ENCODE assay signal across 8 cellular contexts in genomic region chr6:57021086-57021720, GRCh38. TPM values are rescaled to one million over a fixed set of nuclear protein-coding genes. Genes with fewer than 3 reads are reported as not detected.
A peak's percentile ranks its signal among the peaks of the same experiment; 100 is the strongest.
DNase-seq lines count a peak whose midpoint lies in the region; ATAC-seq, FAIRE-seq and TF ChIP-seq lines count a peak whose summit lies in the region.

No MANE protein-coding gene starts in this region.

- H3K4me3 Mint-ChIP-seq in T-helper 17 cell = no peak overlapping the region

- TF ChIP-seq CTCF in GM12864 (IDR thresholded peaks at IDR 0.05; ENCODE audit: low read depth, low read length, missing control alignments) (peak; percentile 40), foreskin fibroblast (IDR thresholded peaks at IDR 0.05; ENCODE audit: low read depth, low read length) (peak; percentile 20)

- FAIRE-seq in A204.1 (lab: Jason Lieb, UNC) = peak; percentile 97

- peak; percentile 16 for DNase-seq in GM12864 (ENCODE audit: low read depth)
- peak; percentile 47 for DNase-seq in NCI-H146 (lab: John Stamatoyannopoulos, UW)
- no peak for DNase-seq in T-helper 17 cell
- peak; percentile 11 to 62 for DNase-seq in foreskin fibroblast
- DNase-seq in pons (ENCODE audit: low spot score) = peak; percentile 54

- H3K4me3 ChIP-seq in GM12864 (ENCODE audit: low read depth, low read length) (no peak overlapping the region), foreskin fibroblast (ENCODE audit: low read depth in 1 of 2, low read length in 2 of 2) (no peak overlapping the region)

- H3K9me3 ChIP-seq in T-helper 17 cell (ENCODE audit: control insufficient read depth, low read length, poor library complexity, severe bottlenecking) = peaks cover 3% of the 10 kb centered on the region

- ATAC-seq in HG02642 (IDR thresholded peaks at IDR 0.05; ENCODE audit: poor library complexity, unreplicated experiment) (peak; percentile 78), T-helper 17 cell (peak; percentile 69), GM21528 (IDR thresholded peaks at IDR 0.05; ENCODE audit: low FRiP score, unreplicated experiment) (no peak)

- H3K36me3 Mint-ChIP-seq in T-helper 17 cell (ENCODE audit: low read depth) = no peaks in the 10 kb centered on the region

- H3K27ac Mint-ChIP-seq in T-helper 17 cell = no peak overlapping the region

- H3K27me3 Mint-ChIP-seq in T-helper 17 cell = peaks cover 12% of the 10 kb centered on the region

- H3K4me1 Mint-ChIP-seq in T-helper 17 cell = peaks cover 5% of the 10 kb centered on the region

RNA-seq across cellular contexts. Expression of gene KIAA1586, which starts 25.3 kb away (rescaled TPM):
- 10 to 100 TPM; 11.9 to 17.3 TPM for total RNA-seq in T-helper 17 cell

Comparison
In these comparisons a context has a peak if more than half of its experiments do, and no peak if none do; other contexts are left out.
1. DNase-seq: peak in GM12864 (single experiment), NCI-H146 (single experiment), foreskin fibroblast (2 of 2) and pons (single experiment); none in T-helper 17 cell (0 of 3).